Comparison of ENCODE assay signal across 2 cellular contexts in the genomic region with DNA sequence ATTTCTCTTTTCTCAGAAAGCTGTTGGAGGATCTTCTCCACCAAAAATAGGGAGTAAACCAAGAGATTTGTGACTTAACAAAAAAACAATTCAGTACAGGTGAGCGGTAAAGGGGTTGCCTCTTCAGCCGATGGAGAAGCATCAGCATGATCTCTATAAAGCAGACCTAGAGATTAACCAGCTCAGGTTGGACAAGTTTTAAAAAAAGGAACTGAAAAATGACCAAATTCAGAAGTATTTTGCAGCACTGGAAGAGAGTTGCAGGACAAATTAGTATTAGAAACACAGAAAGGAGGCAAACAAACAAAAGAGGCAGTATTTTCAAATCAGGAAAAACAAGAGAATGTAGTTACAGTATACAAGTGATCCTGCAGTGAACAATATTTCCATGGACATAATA.
TF ChIP-seq lines count a peak whose summit lies in the region.

No MANE protein-coding gene starts in this region.

TF ChIP-seq in GM23338, 12 proteins besides CTCF, POLR2A, EP300 and RAD21:
- TF ChIP-seq EZH2phosphoT487 (IDR thresholded peaks at IDR 0.05; ENCODE audit: unreplicated experiment), result no peak
- no peak for TF ChIP-seq NANOG (IDR thresholded peaks at IDR 0.05; ENCODE audit: borderline replicate concordance)
- TF ChIP-seq STAT1 (IDR thresholded peaks at IDR 0.05; ENCODE audit: unreplicated experiment), result no peak
- no peak for TF ChIP-seq ZNF114 (CRISPR knock-in tag; IDR thresholded peaks at IDR 0.05)
- no peak for TF ChIP-seq EZH2 (IDR thresholded peaks at IDR 0.05; ENCODE audit: low read depth, unreplicated experiment)
- no peak for TF ChIP-seq JUNB (IDR thresholded peaks at IDR 0.05; ENCODE audit: unreplicated experiment)
- TF ChIP-seq, protein P1, sequence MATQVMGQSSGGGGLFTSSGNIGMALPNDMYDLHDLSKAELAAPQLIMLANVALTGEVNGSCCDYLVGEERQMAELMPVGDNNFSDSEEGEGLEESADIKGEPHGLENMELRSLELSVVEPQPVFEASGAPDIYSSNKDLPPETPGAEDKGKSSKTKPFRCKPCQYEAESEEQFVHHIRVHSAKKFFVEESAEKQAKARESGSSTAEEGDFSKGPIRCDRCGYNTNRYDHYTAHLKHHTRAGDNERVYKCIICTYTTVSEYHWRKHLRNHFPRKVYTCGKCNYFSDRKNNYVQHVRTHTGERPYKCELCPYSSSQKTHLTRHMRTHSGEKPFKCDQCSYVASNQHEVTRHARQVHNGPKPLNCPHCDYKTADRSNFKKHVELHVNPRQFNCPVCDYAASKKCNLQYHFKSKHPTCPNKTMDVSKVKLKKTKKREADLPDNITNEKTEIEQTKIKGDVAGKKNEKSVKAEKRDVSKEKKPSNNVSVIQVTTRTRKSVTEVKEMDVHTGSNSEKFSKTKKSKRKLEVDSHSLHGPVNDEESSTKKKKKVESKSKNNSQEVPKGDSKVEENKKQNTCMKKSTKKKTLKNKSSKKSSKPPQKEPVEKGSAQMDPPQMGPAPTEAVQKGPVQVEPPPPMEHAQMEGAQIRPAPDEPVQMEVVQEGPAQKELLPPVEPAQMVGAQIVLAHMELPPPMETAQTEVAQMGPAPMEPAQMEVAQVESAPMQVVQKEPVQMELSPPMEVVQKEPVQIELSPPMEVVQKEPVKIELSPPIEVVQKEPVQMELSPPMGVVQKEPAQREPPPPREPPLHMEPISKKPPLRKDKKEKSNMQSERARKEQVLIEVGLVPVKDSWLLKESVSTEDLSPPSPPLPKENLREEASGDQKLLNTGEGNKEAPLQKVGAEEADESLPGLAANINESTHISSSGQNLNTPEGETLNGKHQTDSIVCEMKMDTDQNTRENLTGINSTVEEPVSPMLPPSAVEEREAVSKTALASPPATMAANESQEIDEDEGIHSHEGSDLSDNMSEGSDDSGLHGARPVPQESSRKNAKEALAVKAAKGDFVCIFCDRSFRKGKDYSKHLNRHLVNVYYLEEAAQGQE (IDR thresholded peaks at IDR 0.05; ENCODE audit: unreplicated experiment), result no peak

TF ChIP-seq in H1, 55 proteins besides CTCF, POLR2A, EP300 and RAD21:
- TF ChIP-seq YY1 (IDR thresholded peaks at IDR 0.05; ENCODE audit: low read depth, low read length), result no peak
